In the genomic region with DNA sequence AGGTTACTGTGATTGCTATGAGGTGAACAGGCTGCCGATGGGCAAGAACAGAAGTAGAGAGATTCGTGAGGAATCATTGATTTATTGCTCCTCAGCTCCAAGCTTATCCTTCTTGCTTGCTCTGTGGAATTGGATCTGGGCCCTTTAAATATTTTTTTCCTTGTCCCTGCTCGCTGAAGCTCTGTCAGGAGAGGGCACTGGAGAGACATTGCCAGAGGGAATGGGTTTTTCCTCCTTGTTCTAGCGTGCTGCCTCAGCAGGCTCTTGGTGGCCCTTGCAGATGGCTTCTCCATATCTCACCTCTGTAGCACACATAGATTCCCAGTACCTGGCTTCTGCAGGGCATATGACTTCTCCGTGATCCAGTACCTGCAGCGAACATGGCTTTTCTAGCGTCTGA, we compare ENCODE assay signal across 10 cellular contexts.
DNase-seq lines count a peak whose midpoint lies in the region; ATAC-seq and TF ChIP-seq lines count a peak whose summit lies in the region.
"Had no signal": no experiment of that assay in that cellular context is flagged by ENCODE, and none has a peak within 500 bp of the region (broad histone marks: within the 10 kb centered on the region; RNA-seq: fewer than 3 reads in every experiment).

No MANE protein-coding gene starts in this region.

- peaks cover 5% of the 10 kb centered on the region; the same call in 1 of the 2 replicates for H3K9me3 Mint-ChIP-seq in HFFc6
- H3K9me3 Mint-ChIP-seq in WTC11 = no peaks in the 10 kb centered on the region

- H3K27ac Mint-ChIP-seq in HFFc6 (no peak overlapping the region), WTC11 (no peak overlapping the region)
- H3K27ac Mint-ChIP-seq: activated naive CD8-positive, alpha-beta T cell had no signal

- peak; percentile 36 for DNase-seq in DMS 273 (lab: John Stamatoyannopoulos, UW; ENCODE audit: unreplicated experiment)
- DNase-seq in DMS 273 treated with DMSO at 0.1 percent for 48 hours (lab: John Stamatoyannopoulos, UW) = no peak
- no peak for DNase-seq in HFFc6
- DNase-seq in WTC11 (ENCODE audit: low spot score) = no peak
- DNase-seq in left lobe of liver (ENCODE audit: low spot score) = no peak
- no peak for DNase-seq in HuH-7 (ENCODE audit: low spot score)
- DNase-seq in activated CD8-positive, alpha-beta memory T cell treated with anti-CD3 and anti-CD28 coated beads, Interleukin-2, amount 50 U/mL, for 4 hours = no peak
- DNase-seq: DND-41 had no signal

- H3K36me3 Mint-ChIP-seq in HFFc6 (ENCODE audit: low read depth) (no peaks in the 10 kb centered on the region), WTC11 (no peaks in the 10 kb centered on the region)
- H3K36me3 Mint-ChIP-seq: activated naive CD8-positive, alpha-beta T cell had no signal

- no peaks in the 10 kb centered on the region for H3K4me1 Mint-ChIP-seq in HFFc6 (ENCODE audit: low read depth)
- peaks cover 11% of the 10 kb centered on the region for H3K4me1 Mint-ChIP-seq in WTC11

- CTCF ChIA-PET in WTC11 (lab: Charles Lee) = interaction anchor here (0.9 to 1.4 kb wide), 4 partner anchors 25 to 830 kb away, joined by 3 to 6 read pairs (median 5); partner anchors contain the start of gene GABRE

- POLR2A ChIA-PET in WTC11 (lab: Charles Lee) = no interaction called here

- no peak overlapping the region for H3K4me3 Mint-ChIP-seq in HFFc6
- no peak overlapping the region for H3K4me3 Mint-ChIP-seq in WTC11
- H3K4me3 Mint-ChIP-seq: activated naive CD8-positive, alpha-beta T cell had no signal

- ATAC-seq in WTC11 = peak; percentile 62
- ATAC-seq in left lobe of liver = peak; percentile 52
- ATAC-seq in HG02642 (IDR thresholded peaks at IDR 0.05; ENCODE audit: poor library complexity, unreplicated experiment) = no peak

- H3K27me3 Mint-ChIP-seq in HFFc6 (ENCODE audit: insufficient read depth) (no peaks in the 10 kb centered on the region), WTC11 (ENCODE audit: low read depth) (no peaks in the 10 kb centered on the region; the same call in 1 of the 2 replicates)

- TF ChIP-seq CTCF in HFFc6 (IDR thresholded peaks at IDR 0.05) (peak; percentile 10; the same call in 1 of the 2 replicates), WTC11 (IDR thresholded peaks at IDR 0.05) (no peak)

TF ChIP-seq in WTC11, 78 proteins besides CTCF, POLR2A, EP300 and RAD21:
- no peak for TF ChIP-seq KAT7 (CRISPR knock-in tag; IDR thresholded peaks at IDR 0.05; ENCODE audit: borderline replicate concordance)
- TF ChIP-seq ZSCAN18 (CRISPR knock-in tag; IDR thresholded peaks at IDR 0.05) = no peak
- TF ChIP-seq, protein P1, sequence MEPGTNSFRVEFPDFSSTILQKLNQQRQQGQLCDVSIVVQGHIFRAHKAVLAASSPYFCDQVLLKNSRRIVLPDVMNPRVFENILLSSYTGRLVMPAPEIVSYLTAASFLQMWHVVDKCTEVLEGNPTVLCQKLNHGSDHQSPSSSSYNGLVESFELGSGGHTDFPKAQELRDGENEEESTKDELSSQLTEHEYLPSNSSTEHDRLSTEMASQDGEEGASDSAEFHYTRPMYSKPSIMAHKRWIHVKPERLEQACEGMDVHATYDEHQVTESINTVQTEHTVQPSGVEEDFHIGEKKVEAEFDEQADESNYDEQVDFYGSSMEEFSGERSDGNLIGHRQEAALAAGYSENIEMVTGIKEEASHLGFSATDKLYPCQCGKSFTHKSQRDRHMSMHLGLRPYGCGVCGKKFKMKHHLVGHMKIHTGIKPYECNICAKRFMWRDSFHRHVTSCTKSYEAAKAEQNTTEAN (CRISPR knock-in tag; IDR thresholded peaks at IDR 0.05) = no peak
- no peak for TF ChIP-seq FOXP4 (CRISPR knock-in tag; IDR thresholded peaks at IDR 0.05)
- TF ChIP-seq RELA (CRISPR knock-in tag; IDR thresholded peaks at IDR 0.05; ENCODE audit: borderline replicate concordance) = no peak
- TF ChIP-seq HMGXB4 (CRISPR knock-in tag; IDR thresholded peaks at IDR 0.05) = no peak
